10 cellular contexts compared by ENCODE assay signal in genomic region chr6:72861935-72862432, GRCh38.
DNase-seq lines count a peak whose midpoint lies in the region; ATAC-seq and TF ChIP-seq lines count a peak whose summit lies in the region.
"Had no signal": no experiment of that assay in that cellular context is flagged by ENCODE, and none has a peak within 500 bp of the region (broad histone marks: within the 10 kb centered on the region; RNA-seq: fewer than 3 reads in every experiment).

No MANE protein-coding gene starts in this region.

- no peaks in the 10 kb centered on the region for H3K27me3 ChIP-seq in heart left ventricle

- peaks cover 0 to 19% (median 0%) of the 10 kb centered on the region in 12 donors for H3K4me1 ChIP-seq in heart left ventricle

- no peaks in the 10 kb centered on the region for H3K9me3 ChIP-seq in heart left ventricle

- no peaks in the 10 kb centered on the region for H3K36me3 ChIP-seq in heart left ventricle

- H3K27ac ChIP-seq in heart left ventricle = peak overlapping the region in 1 of 12 donors; percentile 65

- no peak for TF ChIP-seq POLR2A in heart left ventricle (IDR thresholded peaks at IDR 0.05)

- no peak overlapping the region for H3K4me3 ChIP-seq in heart left ventricle

- TF ChIP-seq CTCF in heart left ventricle (IDR thresholded peaks at IDR 0.05) = no peak

- ATAC-seq in GM19351 (IDR thresholded peaks at IDR 0.05; ENCODE audit: unreplicated experiment) (peak; percentile 75), heart left ventricle (peak; percentile 50 to 90 (median 72))

- WGBS in heart left ventricle, 4 donors = 28 to 38% (median 33%) methylated on average over 2 of the region's 2 CpGs

- intact Hi-C loops in heart left ventricle (cut with DNase I) = no loop called here

- peak; percentile 71 for DNase-seq in A172 (ENCODE audit: low spot score)
- DNase-seq in OCI-M1 (lab: John Stamatoyannopoulos, UW) = peak; percentile 54
- DNase-seq in heart left ventricle = peak in 3 of 5 donors; percentile 6 to 27 (median 23)
- DNase-seq in cerebellar nuclear complex (lab: John Stamatoyannopoulos, UW) = no peak
- no peak for DNase-seq in NCI-H2196 (lab: John Stamatoyannopoulos, UW; ENCODE audit: unreplicated experiment)
- DNase-seq in activated CD4-positive, CD25-positive, alpha-beta regulatory T cell (lab: John Stamatoyannopoulos, UW) = no peak
- no peak for DNase-seq in stimulated activated naive CD4-positive, alpha-beta T cell (lab: John Stamatoyannopoulos, UW)
- DNase-seq: DND-41, mesendoderm had no signal

Comparison
In these comparisons a context has a peak if more than half of its experiments do, and no peak if none do; other contexts are left out.
1. DNase-seq: peak in A172 (single experiment), OCI-M1 (single experiment) and heart left ventricle (3 of 5); none in cerebellar nuclear complex (0 of 2), NCI-H2196 (single experiment), activated CD4-positive, CD25-positive, alpha-beta regulatory T cell (0 of 4) and stimulated activated naive CD4-positive, alpha-beta T cell (0 of 6).